In the genomic region with DNA sequence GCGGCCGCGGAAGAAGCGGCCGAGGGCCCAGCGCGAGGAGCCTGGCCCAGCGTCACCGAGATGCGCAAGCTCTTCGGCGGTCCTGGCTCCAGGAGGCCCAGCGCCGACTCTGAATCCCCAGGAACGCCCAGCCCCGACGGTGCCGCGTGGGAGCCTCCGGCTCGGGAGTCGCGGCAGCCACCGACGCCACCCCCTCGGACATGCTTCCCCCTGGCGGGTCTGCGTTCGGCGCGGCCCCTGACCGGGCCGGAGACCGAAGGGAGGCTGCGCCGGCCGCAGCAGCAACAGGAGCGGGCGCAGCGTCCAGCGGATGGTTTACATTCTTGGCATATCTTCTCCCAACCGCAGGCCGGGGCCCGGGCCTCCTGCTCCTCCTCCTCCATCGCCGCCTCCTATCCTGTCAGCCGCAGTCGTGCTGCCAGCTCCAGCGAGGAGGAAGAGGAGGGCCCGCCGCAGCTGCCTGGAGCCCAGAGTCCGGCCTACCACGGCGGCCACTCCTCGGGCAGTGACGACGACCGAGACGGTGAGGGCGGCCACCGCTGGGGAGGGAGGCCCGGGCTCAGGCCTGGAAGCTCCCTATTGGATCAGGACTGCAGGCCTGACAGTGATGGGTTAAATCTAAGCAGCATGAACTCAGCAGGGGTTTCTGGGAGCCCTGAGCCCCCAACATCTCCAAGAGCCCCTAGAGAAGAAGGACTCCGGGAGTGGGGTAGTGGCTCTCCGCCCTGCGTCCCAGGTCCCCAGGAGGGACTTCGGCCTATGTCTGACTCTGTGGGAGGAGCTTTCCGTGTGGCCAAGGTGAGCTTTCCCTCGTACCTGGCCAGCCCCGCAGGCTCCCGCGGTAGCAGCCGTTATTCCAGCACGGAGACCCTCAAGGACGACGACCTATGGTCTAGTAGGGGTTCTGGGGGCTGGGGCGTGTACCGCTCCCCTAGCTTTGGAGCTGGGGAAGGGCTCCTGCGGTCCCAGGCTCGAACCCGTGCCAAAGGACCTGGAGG, we compare ENCODE assay signal across 8 cellular contexts. TPM values are rescaled to one million over a fixed set of nuclear protein-coding genes. Genes with fewer than 3 reads are reported as not detected.
DNase-seq lines count a peak whose midpoint lies in the region; ATAC-seq lines count a peak whose summit lies in the region.

No MANE protein-coding gene starts in this region.

- H3K27me3 ChIP-seq in SJCRH30: no peaks in the 10 kb centered on the region
- H3K27me3 ChIP-seq in esophagus (ENCODE audit: control insufficient read depth in 1 of 2, insufficient read depth in 2 of 2, low read length in 2 of 2): no peaks in the 10 kb centered on the region
- peaks cover 19% of the 10 kb centered on the region for H3K27me3 ChIP-seq in mucosa of stomach (ENCODE audit: control insufficient read depth, insufficient read depth, low read length)

- 10 to 12% methylated on average over 73 to 80 of the region's 80 CpGs for WGBS in esophagus, 2 donors

- H3K9me3 ChIP-seq in SJCRH30 (replicated peaks) (no peaks in the 10 kb centered on the region), esophagus (ENCODE audit: control insufficient read depth in 2 of 2, insufficient read depth in 1 of 2, low read depth in 1 of 2, low read length in 1 of 2) (no peaks in the 10 kb centered on the region), mucosa of stomach (ENCODE audit: control insufficient read depth, low read length) (no peaks in the 10 kb centered on the region)

- H3K4me1 ChIP-seq in SJCRH30: peaks cover 21% of the 10 kb centered on the region
- H3K4me1 ChIP-seq in esophagus (ENCODE audit: control insufficient read depth in 2 of 2, insufficient read depth in 2 of 2, low read length in 1 of 2): peaks cover 3 to 8% of the 10 kb centered on the region in 2 donors
- H3K4me1 ChIP-seq in mucosa of stomach (ENCODE audit: control insufficient read depth, insufficient read depth, low read length): peaks cover 40% of the 10 kb centered on the region

- DNase-seq in NCI-H748 (lab: John Stamatoyannopoulos, UW; ENCODE audit: unreplicated experiment) (peak; percentile 60), NCI-H748 treated with DMSO at 0.1 percent for 48 hours (lab: John Stamatoyannopoulos, UW) (no peak), SJCRH30 (peak; percentile 83 to 87), NAMALWA (ENCODE audit: low spot score) (no peak)

- H3K27ac ChIP-seq in SJCRH30 (peak overlapping the region; percentile 96), esophagus (ENCODE audit: low read depth in 2 of 2, low read length in 1 of 2) (peak overlapping the region; percentile 93 to 96)

- H3K4me3 ChIP-seq in SJCRH30 (peak overlapping the region; percentile 84), esophagus (ENCODE audit: low read depth in 1 of 2, low read length in 2 of 2) (peak overlapping the region; percentile 63 to 65), mucosa of stomach (ENCODE audit: low read length) (peak overlapping the region; percentile 22)

- ATAC-seq in GM21423 (IDR thresholded peaks at IDR 0.05; ENCODE audit: unreplicated experiment): no peak
- ATAC-seq in HG03280 (IDR thresholded peaks at IDR 0.05; ENCODE audit: unreplicated experiment): no peak

- peak overlapping the region; percentile 71 for H3K9ac ChIP-seq in mucosa of stomach (ENCODE audit: low read length)

- H3K36me3 ChIP-seq in SJCRH30 (no peaks in the 10 kb centered on the region), esophagus (ENCODE audit: control insufficient read depth in 2 of 2, insufficient read depth in 2 of 2, low read length in 1 of 2) (no peaks in the 10 kb centered on the region), mucosa of stomach (ENCODE audit: control insufficient read depth, insufficient read depth, low read length) (no peaks in the 10 kb centered on the region)

RNA-seq across cellular contexts. Expression of gene ARHGEF17, which starts 1.2 kb away (rescaled TPM):
- total RNA-seq in SJCRH30 (2014; rRNA removed; shearing (Covaris generic)): 7.8 and 12.0 TPM in 2 replicates
- 10 to 100 TPM in 1 of 2 donors, 1 to 10 TPM in 1; 8.2 to 11.8 TPM for polyA plus RNA-seq in esophagus

RNA-seq across cellular contexts. Expression of gene P2RY6, which starts 37.1 kb away (rescaled TPM):
- 0.08 TPM in 1 of 2 replicates, not detected in the other for total RNA-seq in SJCRH30 (2014; rRNA removed; shearing (Covaris generic))
- 1 to 10 TPM in 1 of 2 donors, under 1 TPM in 1; 0.71 to 1.7 TPM for polyA plus RNA-seq in esophagus

Comparison
In these comparisons a context has a peak if more than half of its experiments do, and no peak if none do; other contexts are left out.
1. DNase-seq: peak in NCI-H748 (single experiment) and SJCRH30 (2 of 2); none in NCI-H748 treated with DMSO at 0.1 percent for 48 hours (single experiment) and NAMALWA (single experiment).
2. H3K4me3 ChIP-seq: peak in every context shown above with its lines; median percentile 84 in SJCRH30; 64 in esophagus; 22 in mucosa of stomach.